Comparison of ENCODE assay signal across 8 cellular contexts in the genomic region with DNA sequence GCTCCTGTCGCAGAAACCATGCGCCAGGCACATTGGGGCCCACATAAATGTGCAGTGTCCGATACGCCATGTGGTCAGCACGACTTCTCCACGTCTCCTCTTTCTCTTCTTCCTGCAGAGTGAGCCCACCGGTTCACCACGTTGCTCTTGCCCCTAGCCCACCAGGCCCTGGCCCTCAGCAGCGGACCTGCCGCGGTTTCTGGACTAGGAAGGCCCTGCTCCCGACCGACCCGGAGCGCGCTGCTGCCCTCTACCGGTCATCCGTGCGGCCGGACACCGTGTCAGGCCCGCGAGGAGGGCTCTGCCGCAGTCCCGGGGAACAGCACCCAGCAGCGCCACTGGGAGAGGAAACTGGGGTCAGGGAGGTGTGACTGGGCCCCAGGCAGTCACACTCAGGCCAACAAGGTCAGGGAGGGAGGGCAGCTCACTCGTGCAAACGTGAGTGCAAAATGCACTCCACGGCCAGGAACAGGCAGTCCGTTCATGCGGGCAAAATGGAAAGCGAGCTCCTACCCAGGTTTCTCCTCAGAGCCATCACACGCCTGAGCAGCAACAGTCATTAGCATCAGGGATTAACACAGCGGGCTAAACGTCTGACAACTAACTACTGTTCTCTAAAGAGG. TPM values are rescaled to one million over a fixed set of nuclear protein-coding genes. Genes with fewer than 3 reads are reported as not detected.
DNase-seq lines count a peak whose midpoint lies in the region; ATAC-seq and TF ChIP-seq lines count a peak whose summit lies in the region.

No MANE protein-coding gene starts in this region.

- H3K4me1 Mint-ChIP-seq in activated B cell treated with CpG ODN at 0.5 μM for 24 hours, result peaks cover 14% of the 10 kb centered on the region

- POLR2A ChIA-PET in GM10248 (lab: Yijun Ruan, JAX), result no interaction called here
- POLR2A ChIA-PET in activated B cell treated with CpG ODN at 0.5 μM for 24 hours (lab: Charles Lee), result no interaction called here

- no peak overlapping the region for H3K27ac Mint-ChIP-seq in activated B cell treated with CpG ODN at 0.5 μM for 24 hours

- TF ChIP-seq CTCF in GM10248 (IDR thresholded peaks at IDR 0.05; ENCODE audit: control extremely low read depth, extremely low read depth, low read depth, missing control alignments) (peak; percentile 80), activated B cell treated with CpG ODN at 0.5 μM for 24 hours (IDR thresholded peaks at IDR 0.05) (peak; percentile 64)

- intact Hi-C loops in activated B cell treated with CpG ODN at 0.5 μM for 24 hours (cut with micrococcal nuclease), result loop anchor here (1.0 kb wide), 1 partner anchor 337 kb away; no protein-coding TSS in a partner anchor

- DNase-seq in GM10248 (ENCODE audit: extremely low spot score), result peak; percentile 70
- DNase-seq in activated B cell treated with CpG ODN at 0.5 μM for 24 hours, result peak; percentile 73
- peak; percentile 32 for DNase-seq in central memory CD4-positive, alpha-beta T cell
- peak; percentile 84 for DNase-seq in left kidney (ENCODE audit: low read depth, low spot score)
- DNase-seq in stimulated activated CD4-positive, alpha-beta T cell treated with anti-CD3 and anti-CD28 coated beads, Interleukin-4, amount 100 ng/mL, for 24 hours, result peak; percentile 71
- DNase-seq in NCI-H1417 treated with DMSO at 0.1 percent for 48 hours (lab: John Stamatoyannopoulos, UW), result no peak

- H3K36me3 Mint-ChIP-seq in activated B cell treated with CpG ODN at 0.5 μM for 24 hours (ENCODE audit: low read depth), result no peaks in the 10 kb centered on the region

- H3K4me3 Mint-ChIP-seq in activated B cell treated with CpG ODN at 0.5 μM for 24 hours, result peak overlapping the region; percentile 61

- H3K9me3 Mint-ChIP-seq in activated B cell treated with CpG ODN at 0.5 μM for 24 hours, result no peaks in the 10 kb centered on the region

- CTCF ChIA-PET in GM10248 (lab: Yijun Ruan, JAX), result interaction anchor here (0.6 to 2.2 kb wide), 11 partner anchors 8 to 664 kb away, joined by 3 to 8 read pairs (median 3); no protein-coding TSS in a partner anchor
- CTCF ChIA-PET in activated B cell treated with CpG ODN at 0.5 μM for 24 hours (lab: Charles Lee), result interaction anchor here (0.7 to 3.4 kb wide), 9 partner anchors 8 to 1302 kb away, joined by 3 to 10 read pairs (median 4); a partner anchor contains a TSS

- ATAC-seq in HG03139 (IDR thresholded peaks at IDR 0.05; ENCODE audit: unreplicated experiment), result peak; percentile 71
- peak; percentile 65 for ATAC-seq in activated B cell treated with CpG ODN at 0.5 μM for 24 hours (ENCODE audit: low read depth)
- no peak for ATAC-seq in HG02763 (IDR thresholded peaks at IDR 0.05; ENCODE audit: unreplicated experiment)

- peaks cover 46% of the 10 kb centered on the region for H3K27me3 Mint-ChIP-seq in activated B cell treated with CpG ODN at 0.5 μM for 24 hours

RNA-seq across cellular contexts. Expression of a gene that starts 13.7 kb away (rescaled TPM):
- not detected in 2 replicates for total RNA-seq in activated B cell treated with CpG ODN at 0.5 μM for 24 hours
